ENCODE assay signal across 19 cellular contexts in genomic region chr1:232718928-232719927, GRCh38.
"Had no signal": no experiment of that assay in that cellular context is flagged by ENCODE, and none has a peak within 500 bp of the region (broad histone marks: within the 10 kb centered on the region; RNA-seq: fewer than 3 reads in every experiment).

No MANE protein-coding gene starts in this region.

- H3K27me3 ChIP-seq: suprapubic skin, transverse colon, vagina had no signal

- H3K4me1 ChIP-seq: left ventricle myocardium inferior, psoas muscle, suprapubic skin, vagina had no signal

- H3K36me3 ChIP-seq: left ventricle myocardium inferior, suprapubic skin, transverse colon, vagina had no signal

- FAIRE-seq: kidney had no signal

- DNase-seq: activated CD4-positive, alpha-beta T cell treated with anti-CD3 and anti-CD28 coated beads, Interleukin-2, amount 10 ng/mL, durations not matched to agents 7 days and 5 days; activated CD8-positive, alpha-beta memory T cell treated with anti-CD3 and anti-CD28 coated beads, Interleukin-2, amount 50 U/mL, for 4 hours; activated gamma-delta T cell; activated T-cell treated with anti-CD3 and anti-CD28 coated beads, Interleukin-2, amount 50 U/mL, for 48 hours; caudate nucleus; foreskin melanocyte; kidney; left ventricle myocardium inferior; psoas muscle; right cardiac atrium; stimulated activated CD4-positive, alpha-beta T cell treated with anti-CD3 and anti-CD28 coated beads, Interleukin-2, amount 100 ng/mL, for 48 hours; stimulated activated naive CD8-positive, alpha-beta T cell treated with anti-CD3 and anti-CD28 coated beads, Interleukin-15, amount 100 ng/mL, for 72 hours; transverse colon had no signal

- H3K4me1 Mint-ChIP-seq: activated CD4-positive, alpha-beta T cell treated with anti-CD3 and anti-CD28 coated beads, Interleukin-2, amount 10 ng/mL, durations not matched to agents 7 days and 5 days; activated naive CD4-positive, alpha-beta T cell treated with anti-CD3 and anti-CD28 coated beads, Interleukin-2, amount 50 U/mL, for 24 hours; neural crest cell; stimulated activated naive CD8-positive, alpha-beta T cell treated with anti-CD3 and anti-CD28 coated beads, Interleukin-15, amount 100 ng/mL, for 72 hours had no signal

- H3K27ac ChIP-seq: left ventricle myocardium inferior, psoas muscle, suprapubic skin, vagina had no signal

- H3K4me3 ChIP-seq: left ventricle myocardium inferior, psoas muscle, suprapubic skin, transverse colon, vagina had no signal

- H3K4me3 Mint-ChIP-seq: activated CD4-positive, alpha-beta T cell treated with anti-CD3 and anti-CD28 coated beads, Interleukin-2, amount 10 ng/mL, durations not matched to agents 7 days and 5 days; activated naive CD4-positive, alpha-beta T cell treated with anti-CD3 and anti-CD28 coated beads, Interleukin-2, amount 50 U/mL, for 24 hours; neural crest cell; stimulated activated naive CD8-positive, alpha-beta T cell treated with anti-CD3 and anti-CD28 coated beads, Interleukin-15, amount 100 ng/mL, for 72 hours; T-helper 1 cell treated with Interleukin-12 subunit alpha and Interleukin-12 subunit beta and Interleukin-4 antibody, amounts not matched to agents 30 μg/mL and 1 μg/mL, for 36 hours had no signal

- H3K9me3 ChIP-seq: psoas muscle, transverse colon, vagina had no signal

- ATAC-seq: activated CD4-positive, CD25-positive, alpha-beta regulatory T cell treated with anti-CD3 and anti-CD28 coated beads, Interleukin-2, amount 50 U/mL, for 24 hours; psoas muscle; right cardiac atrium; stimulated activated naive CD8-positive, alpha-beta T cell treated with anti-CD3 and anti-CD28 coated beads, Interleukin-15, amount 100 ng/mL, for 72 hours had no signal

- H3K27ac Mint-ChIP-seq: activated CD4-positive, alpha-beta T cell treated with anti-CD3 and anti-CD28 coated beads, Interleukin-2, amount 10 ng/mL, durations not matched to agents 7 days and 5 days; activated naive CD4-positive, alpha-beta T cell treated with anti-CD3 and anti-CD28 coated beads, Interleukin-2, amount 50 U/mL, for 24 hours; stimulated activated naive CD8-positive, alpha-beta T cell treated with anti-CD3 and anti-CD28 coated beads, Interleukin-15, amount 100 ng/mL, for 72 hours; T-helper 1 cell treated with Interleukin-12 subunit alpha and Interleukin-12 subunit beta and Interleukin-4 antibody, amounts not matched to agents 30 μg/mL and 1 μg/mL, for 36 hours had no signal
